Comparison of ENCODE assay signal across 22 cellular contexts in the genomic region with DNA sequence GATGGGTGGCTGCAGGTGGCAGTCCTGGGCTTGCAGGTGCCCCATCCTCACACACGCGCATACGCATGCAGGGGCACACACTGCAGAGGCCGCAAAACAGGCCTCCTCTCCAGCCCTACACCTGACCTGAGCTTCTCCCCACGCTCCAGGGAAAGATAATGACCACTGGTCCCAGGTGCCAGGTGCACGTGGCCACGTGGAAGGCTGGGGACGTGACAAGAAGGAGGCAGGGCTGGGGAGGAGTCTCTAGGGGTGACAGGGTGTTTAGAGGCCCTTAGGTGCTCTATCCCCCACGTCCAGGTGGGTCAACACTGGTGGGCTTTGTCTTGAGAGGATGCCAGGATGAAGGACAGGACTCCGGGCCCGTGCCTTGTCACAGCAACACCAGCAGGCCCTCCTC.
"Had no signal": no experiment of that assay in that cellular context is flagged by ENCODE, and none has a peak within 500 bp of the region (broad histone marks: within the 10 kb centered on the region; RNA-seq: fewer than 3 reads in every experiment).

No MANE protein-coding gene starts in this region.

- H3K4me3 ChIP-seq: MG63, SJSA1, SK-N-MC had no signal

- H3K27me3 ChIP-seq: MG63, SJSA1 had no signal

- H3K36me3 ChIP-seq: MG63, SJSA1 had no signal

- FAIRE-seq: RCC 7860 had no signal

- H3K27ac ChIP-seq: SJSA1, SK-N-MC had no signal

- DNase-seq: KBM-7, MG63, NCI-H1092, NCI-H1105 treated with DMSO at 0.1 percent for 48 hours, NCI-H1417 treated with DMSO at 0.1 percent for 48 hours, NCI-H146, NCI-H1694 treated with DMSO at 0.1 percent for 48 hours, NCI-H1930, NCI-H2081 treated with DMSO at 0.1 percent for 48 hours, NCI-H2171, NCI-H226, NCI-H446, NCI-H510A, NCI-H524 treated with DMSO at 0.1 percent for 48 hours, NCI-H69, NCI-H774, Right ventricle myocardium superior, RPMI8226, SIG-M5 had no signal
